ENCODE assay signal across 8 cellular contexts in the genomic region with DNA sequence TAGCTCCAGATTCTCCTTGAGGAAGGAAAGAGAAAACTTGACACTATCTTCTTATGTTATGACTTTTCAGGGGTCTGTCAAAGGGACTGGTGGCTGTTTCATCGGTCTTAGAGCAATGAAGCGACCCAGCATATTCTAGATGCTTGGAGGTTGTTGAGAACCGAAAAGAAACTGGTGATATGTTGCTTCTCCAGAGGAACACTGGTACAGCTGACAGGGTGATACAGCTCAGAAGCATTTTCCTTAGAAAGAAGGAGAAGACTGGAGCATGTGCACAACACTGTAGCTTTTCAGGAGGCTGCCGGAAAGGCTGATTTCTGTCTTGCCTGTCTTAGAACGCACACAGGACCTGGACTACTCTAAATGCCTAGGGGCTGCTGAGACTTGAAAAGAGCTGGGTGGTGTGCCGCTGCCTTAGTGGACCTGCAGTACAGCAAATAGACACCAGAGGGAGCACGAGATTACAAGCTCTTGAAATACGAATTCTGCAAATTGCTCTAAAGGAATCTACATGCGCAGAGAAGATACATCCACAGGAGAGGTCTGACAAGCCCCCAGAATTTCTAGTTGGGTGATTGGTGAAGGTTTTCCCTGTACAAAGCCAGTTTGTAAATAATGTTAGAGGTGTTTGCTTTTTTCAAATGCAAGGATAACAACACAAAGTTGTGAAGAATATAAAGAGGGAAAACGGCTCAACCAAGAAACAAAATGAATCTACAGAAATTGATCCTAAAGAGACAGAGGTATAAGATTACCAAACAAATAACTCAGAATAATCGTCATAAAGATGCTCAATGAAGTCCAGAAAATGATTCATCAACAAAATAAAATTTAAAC.
A peak's percentile ranks its signal among the peaks of the same experiment; 100 is the strongest.
DNase-seq lines count a peak whose midpoint lies in the region; ATAC-seq and TF ChIP-seq lines count a peak whose summit lies in the region.

No MANE protein-coding gene starts in this region.

- H3K4me3 ChIP-seq in BE2C (ENCODE audit: low read depth, low read length) (no peak overlapping the region), SK-N-MC (no peak overlapping the region), cardiac fibroblast (replicated peaks in 1 of 2; ENCODE audit: low read depth in 2 of 2, low read length in 2 of 2) (no peak overlapping the region), kidney epithelial cell (ENCODE audit: low read depth, low read length) (no peak overlapping the region)

- ATAC-seq in GM18868 (IDR thresholded peaks at IDR 0.05; ENCODE audit: unreplicated experiment): peak; percentile 67

- H3K27ac ChIP-seq in SK-N-MC: no peak overlapping the region

- H3K9ac ChIP-seq in SK-N-MC (ENCODE audit: insufficient read length): no peak overlapping the region

- DNase-seq in BE2C (peak; percentile 58), LoVo (ENCODE audit: low spot score) (peak; percentile 22), SK-N-MC (ENCODE audit: low read depth, low spot score) (peak; percentile 50), cardiac fibroblast (ENCODE audit: low read depth in 2 of 2) (peak; percentile 58 to 60), kidney epithelial cell (ENCODE audit: low read depth) (no peak), cortex of kidney (lab: John Stamatoyannopoulos, UW) (no peak)
- peak; percentile 5 for DNase-seq in stimulated activated CD4-positive, alpha-beta T cell treated with anti-CD3 and anti-CD28 coated beads, Interleukin-4, amount 100 ng/mL, for 24 hours

- H3K27me3 ChIP-seq in BE2C: no peaks in the 10 kb centered on the region
- H3K27me3 ChIP-seq in kidney epithelial cell (ENCODE audit: control insufficient read depth, insufficient read depth, low read length): no peaks in the 10 kb centered on the region

- no peaks in the 10 kb centered on the region for H3K4me1 ChIP-seq in BE2C

- no peaks in the 10 kb centered on the region for H3K9me3 ChIP-seq in BE2C
- H3K9me3 ChIP-seq in SK-N-MC (ENCODE audit: low read depth, low read length): no peaks in the 10 kb centered on the region

- no peaks in the 10 kb centered on the region for H3K36me3 ChIP-seq in BE2C
- no peaks in the 10 kb centered on the region for H3K36me3 ChIP-seq in SK-N-MC (ENCODE audit: insufficient read depth, low read length)
- H3K36me3 ChIP-seq in kidney epithelial cell (ENCODE audit: control insufficient read depth, insufficient read depth, low read length): no peaks in the 10 kb centered on the region

- TF ChIP-seq CTCF in BE2C (IDR thresholded peaks at IDR 0.05; ENCODE audit: low read depth, low read length) (peak; percentile 78), cardiac fibroblast (IDR thresholded peaks at IDR 0.05; ENCODE audit: low read depth, low read length) (peak; percentile 76), kidney epithelial cell (IDR thresholded peaks at IDR 0.05; ENCODE audit: insufficient read depth, low read length, poor library complexity, severe bottlenecking) (peak; percentile 86)

Comparison
In these comparisons a context has a peak if more than half of its experiments do, and no peak if none do; other contexts are left out.
1. DNase-seq: peak in BE2C (single experiment), LoVo (single experiment), SK-N-MC (single experiment), cardiac fibroblast (2 of 2) and stimulated activated CD4-positive, alpha-beta T cell treated with anti-CD3 and anti-CD28 coated beads, Interleukin-4, amount 100 ng/mL, for 24 hours (single experiment); none in kidney epithelial cell (single experiment) and cortex of kidney (single experiment).
2. Peak in every context shown above with its lines, with median percentiles within 50 percentile points of each other: CTCF ChIP-seq.